11 cellular contexts compared by ENCODE assay signal in genomic region chr9:135993409-135993742, GRCh38. TPM values are rescaled to one million over a fixed set of nuclear protein-coding genes. Genes with fewer than 3 reads are reported as not detected.
A peak's percentile ranks its signal among the peaks of the same experiment; 100 is the strongest.
DNase-seq lines count a peak whose midpoint lies in the region; ATAC-seq and TF ChIP-seq lines count a peak whose summit lies in the region.
"Had no signal": no experiment of that assay in that cellular context is flagged by ENCODE, and none has a peak within 500 bp of the region (broad histone marks: within the 10 kb centered on the region; RNA-seq: fewer than 3 reads in every experiment).

No MANE protein-coding gene starts in this region.

- H3K27ac ChIP-seq in HEK293 (ENCODE audit: extremely low read depth, low read depth, low read length) (peak overlapping the region; percentile 11; the same call in 1 of the 2 replicates), caudate nucleus (ENCODE audit: low read depth, low read length) (peak overlapping the region; percentile 62), smooth muscle cell (ENCODE audit: low read depth) (peak overlapping the region; percentile 42), H9 (ENCODE audit: insufficient read length, low read depth, low read length) (no peak overlapping the region)

- no peak overlapping the region for H4K5ac ChIP-seq in H9 (ENCODE audit: insufficient read length, low read depth, low read length)

- H3K79me1 ChIP-seq in H9 (ENCODE audit: insufficient read depth, low read depth, low read length, poor library complexity, severe bottlenecking): no peaks in the 10 kb centered on the region

- H2BK15ac ChIP-seq in H9 (ENCODE audit: low read depth, low read length): no peak overlapping the region

- POLR2A ChIA-PET in HEK293 (lab: Yijun Ruan, JAX): interaction anchor here (1.7 to 1.8 kb wide), 2 partner anchors 25 to 103 kb away, joined by 3 to 5 read pairs; no protein-coding TSS in a partner anchor

- TF ChIP-seq CTCF in HEK293 (tag by site-specific recombination; IDR thresholded peaks at IDR 0.05) (no peak), smooth muscle cell (IDR thresholded peaks at IDR 0.05; ENCODE audit: borderline replicate concordance, insufficient read depth, poor library complexity, severe bottlenecking) (no peak), H9 (conservative IDR thresholded peaks at IDR 0.05) (no peak)

- H2AK5ac ChIP-seq in H9 (ENCODE audit: insufficient read length, low read length): no peak overlapping the region

- no peaks in the 10 kb centered on the region for H3K9me3 ChIP-seq in HEK293 (ENCODE audit: control insufficient read depth, insufficient read depth, low read depth, low read length)
- H3K9me3 ChIP-seq in smooth muscle cell (replicated peaks; ENCODE audit: low read depth): no peaks in the 10 kb centered on the region
- no peaks in the 10 kb centered on the region for H3K9me3 ChIP-seq in H9 (ENCODE audit: control insufficient read depth, low read depth, low read length)

- peak overlapping the region; percentile 55 for H3K4me2 ChIP-seq in smooth muscle cell
- H3K4me2 ChIP-seq in H9 (ENCODE audit: insufficient read depth, insufficient read length, low read length): no peak overlapping the region

- H2BK5ac ChIP-seq in H9 (ENCODE audit: insufficient read length, low read length): no peak overlapping the region

- H3K18ac ChIP-seq in H9 (ENCODE audit: insufficient read length, low read depth, low read length): no peak overlapping the region

- H2BK20ac ChIP-seq in H9 (ENCODE audit: low read depth, low read length, poor library complexity, severe bottlenecking): no peak overlapping the region

- CTCF ChIA-PET in HEK293 (lab: Yijun Ruan, JAX): interaction anchor here (0.7 to 1.4 kb wide), 4 partner anchors 10 to 136 kb away, joined by 3 to 5 read pairs (median 4); no protein-coding TSS in a partner anchor

- ATAC-seq in memory B cell (ENCODE audit: low read depth): no peak

- H3K9ac ChIP-seq in smooth muscle cell (ENCODE audit: low read depth): no peak overlapping the region
- no peak overlapping the region for H3K9ac ChIP-seq in H9 (ENCODE audit: extremely low read depth, insufficient read length, low read length)

- H3K4me3 Mint-ChIP-seq in memory B cell (peak overlapping the region; percentile 41), H9 (0 out of 5 replicates have a peak overlapping the region, but pooled peaks of 1 of the 2 experiments have one; percentile 20)

- H4K20me1 ChIP-seq in smooth muscle cell (ENCODE audit: low read depth) (no peaks in the 10 kb centered on the region), H9 (ENCODE audit: control insufficient read depth, insufficient read depth, insufficient read length) (no peaks in the 10 kb centered on the region)

- no peak overlapping the region for H3K23ac ChIP-seq in H9 (ENCODE audit: insufficient read length, low read depth, low read length)

- no peak overlapping the region for H2BK12ac ChIP-seq in H9 (ENCODE audit: insufficient read length, low read depth, low read length)

- no peak overlapping the region for H4K91ac ChIP-seq in H9 (ENCODE audit: insufficient read length, low read depth, low read length)

- no peak overlapping the region for H3K56ac ChIP-seq in H9 (ENCODE audit: insufficient read length, low read depth, low read length)

- H3K4me1 Mint-ChIP-seq in memory B cell (peaks cover 7% of the 10 kb centered on the region), H9 (peaks cover 14 to 40% of the 10 kb centered on the region in 2 experiments)

- peaks cover under 1% of the 10 kb centered on the region for H3K27me3 Mint-ChIP-seq in memory B cell
- no peaks in the 10 kb centered on the region for H3K27me3 Mint-ChIP-seq in H9 (ENCODE audit: low read depth)

- H3K27me3 ChIP-seq in smooth muscle cell (ENCODE audit: low read depth): no peaks in the 10 kb centered on the region
- no peaks in the 10 kb centered on the region for H3K27me3 ChIP-seq in H9 (ENCODE audit: insufficient read depth, low read length)

- peaks cover 2% of the 10 kb centered on the region for H3K9me3 Mint-ChIP-seq in memory B cell
- no peaks in the 10 kb centered on the region; a peak in 1 of 5 replicates for H3K9me3 Mint-ChIP-seq in H9

- peaks cover 7% of the 10 kb centered on the region; the same call in 1 of the 2 replicates for H3K4me1 ChIP-seq in HEK293 (ENCODE audit: control insufficient read depth, insufficient read depth, low read length)
- H3K4me1 ChIP-seq in smooth muscle cell (ENCODE audit: low read depth): peaks cover 37% of the 10 kb centered on the region
- no peaks in the 10 kb centered on the region for H3K4me1 ChIP-seq in H9 (ENCODE audit: insufficient read depth, low read length)

- no peak overlapping the region for H3K4ac ChIP-seq in H9 (ENCODE audit: low read depth, low read length)

- H3K36me3 Mint-ChIP-seq in memory B cell (no peaks in the 10 kb centered on the region), H9 (ENCODE audit: insufficient read depth in 1 of 3, low read depth in 3 of 3) (no peaks in the 10 kb centered on the region)

- H2AFZ ChIP-seq in smooth muscle cell (ENCODE audit: low read depth): no peak overlapping the region
- no peak overlapping the region for H2AFZ ChIP-seq in H9 (ENCODE audit: low read length)

- no peak overlapping the region for H3T11ph ChIP-seq in H9 (ENCODE audit: low read length)

- no peak overlapping the region for H2BK120ac ChIP-seq in H9 (ENCODE audit: low read depth, low read length, poor library complexity, severe bottlenecking)

- H4K8ac ChIP-seq in H9 (replicated peaks; ENCODE audit: insufficient read length, low read depth, low read length): no peak overlapping the region

- DNase-seq in caudate nucleus (lab: John Stamatoyannopoulos, UW): no peak
- no peak for DNase-seq in memory B cell (ENCODE audit: low spot score in 2 of 2)
- DNase-seq in smooth muscle cell (lab: John Stamatoyannopoulos, UW; ENCODE audit: unreplicated experiment): no peak
- no peak for DNase-seq in H9
- DNase-seq in SK-N-DZ (ENCODE audit: low spot score): no peak
- DNase-seq in inferior parietal cortex (ENCODE audit: extremely low spot score): no peak
- DNase-seq in MV-4-11 (lab: John Stamatoyannopoulos, UW): no peak
- DNase-seq: activated CD4-positive, alpha-beta T cell treated with anti-CD3 and anti-CD28 coated beads for 1 hour; activated gamma-delta T cell; NCI-H1694 treated with DMSO at 0.1 percent for 48 hours had no signal

- no peaks in the 10 kb centered on the region for H3K79me2 ChIP-seq in smooth muscle cell (ENCODE audit: low read depth)
- H3K79me2 ChIP-seq in H9 (ENCODE audit: insufficient read depth, low read length): no peaks in the 10 kb centered on the region

- H3K14ac ChIP-seq in H9 (ENCODE audit: insufficient read depth, low read length): no peak overlapping the region

- H3K36me3 ChIP-seq in HEK293 (ENCODE audit: control insufficient read depth in 2 of 2, insufficient read depth in 1 of 2, low read length in 2 of 2) (no peaks in the 10 kb centered on the region), smooth muscle cell (ENCODE audit: low read depth) (no peaks in the 10 kb centered on the region)

- H3K27ac Mint-ChIP-seq in memory B cell: no peak overlapping the region
- no peak overlapping the region for H3K27ac Mint-ChIP-seq in H9

- H3K4me3 ChIP-seq in HEK293 (ENCODE audit: low read depth, low read length): no peak overlapping the region
- no peak overlapping the region for H3K4me3 ChIP-seq in smooth muscle cell

- peaks cover 6% of the 10 kb centered on the region for H3F3A ChIP-seq in smooth muscle cell (ENCODE audit: low read depth)

- no peaks in the 10 kb centered on the region for H3K23me2 ChIP-seq in H9 (ENCODE audit: insufficient read length, low read depth, low read length, poor library complexity, severe bottlenecking)

- 63% methylated on average over 13 of the region's 13 CpGs for WGBS in smooth muscle cell (ENCODE audit: low lambda C conversion rate)
- WGBS in H9 (ENCODE audit: extremely low coverage, insufficient read length, low lambda C conversion rate): no CpG with 5 or more reads among the region's 13 CpGs

TF ChIP-seq in HEK293, 187 proteins besides CTCF, POLR2A, EP300 and RAD21:
- TF ChIP-seq, protein P1, sequence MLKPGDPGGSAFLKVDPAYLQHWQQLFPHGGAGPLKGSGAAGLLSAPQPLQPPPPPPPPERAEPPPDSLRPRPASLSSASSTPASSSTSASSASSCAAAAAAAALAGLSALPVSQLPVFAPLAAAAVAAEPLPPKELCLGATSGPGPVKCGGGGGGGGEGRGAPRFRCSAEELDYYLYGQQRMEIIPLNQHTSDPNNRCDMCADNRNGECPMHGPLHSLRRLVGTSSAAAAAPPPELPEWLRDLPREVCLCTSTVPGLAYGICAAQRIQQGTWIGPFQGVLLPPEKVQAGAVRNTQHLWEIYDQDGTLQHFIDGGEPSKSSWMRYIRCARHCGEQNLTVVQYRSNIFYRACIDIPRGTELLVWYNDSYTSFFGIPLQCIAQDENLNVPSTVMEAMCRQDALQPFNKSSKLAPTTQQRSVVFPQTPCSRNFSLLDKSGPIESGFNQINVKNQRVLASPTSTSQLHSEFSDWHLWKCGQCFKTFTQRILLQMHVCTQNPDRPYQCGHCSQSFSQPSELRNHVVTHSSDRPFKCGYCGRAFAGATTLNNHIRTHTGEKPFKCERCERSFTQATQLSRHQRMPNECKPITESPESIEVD (tag by site-specific recombination; IDR thresholded peaks at IDR 0.05): no peak
- 0 out of 2 replicates have a peak, but pooled peaks have one; percentile 45 for TF ChIP-seq HOXA7 (CRISPR knock-in tag; IDR thresholded peaks at IDR 0.05; ENCODE audit: borderline replicate concordance)

RNA-seq across cellular contexts. Expression of gene UBAC1, which starts 32.2 kb away (rescaled TPM):
- total RNA-seq in smooth muscle cell: 34.3 and 35.3 TPM in 2 replicates
- 43.5 and 50.4 TPM in 2 replicates for polyA plus RNA-seq in smooth muscle cell
- total RNA-seq in H9 (2021): 46.3 and 47.5 TPM in 2 replicates
- 63.4 and 73.0 TPM in 2 replicates for polyA plus RNA-seq in SK-N-DZ (2014; cell fraction: cytosol; rRNA removed)
- 125 and 126 TPM in 2 replicates for polyA plus RNA-seq in SK-N-DZ (2014; cell fraction: nucleus; rRNA removed)
